5 cellular contexts compared by ENCODE assay signal in genomic region chr1:193504920-193505319, GRCh38.
"Had no signal": no experiment of that assay in that cellular context is flagged by ENCODE, and none has a peak within 500 bp of the region (broad histone marks: within the 10 kb centered on the region; RNA-seq: fewer than 3 reads in every experiment).

No MANE protein-coding gene starts in this region.

- H2AFZ ChIP-seq: GM23248 had no signal

- H3K27ac Mint-ChIP-seq: H9 had no signal

- H3K4me3 Mint-ChIP-seq: H9 had no signal

- H3K27ac ChIP-seq: GM23248 had no signal

- H3K4me3 ChIP-seq: GM23248, K562 had no signal

- H3K9ac ChIP-seq: GM23248 had no signal

- H3K4me1 Mint-ChIP-seq: H9 had no signal

- ATAC-seq: K562 had no signal

- DNase-seq: GM23248, H9, HCEC 1CT, IMR-90 had no signal
